17 cellular contexts compared by ENCODE assay signal in genomic region chr4:39118034-39118658, GRCh38. TPM values are rescaled to one million over a fixed set of nuclear protein-coding genes. Genes with fewer than 3 reads are reported as not detected.
DNase-seq lines count a peak whose midpoint lies in the region; ATAC-seq and TF ChIP-seq lines count a peak whose summit lies in the region.
"Had no signal": no experiment of that assay in that cellular context is flagged by ENCODE, and none has a peak within 500 bp of the region (broad histone marks: within the 10 kb centered on the region; RNA-seq: fewer than 3 reads in every experiment).

No MANE protein-coding gene starts in this region.

- DNase-seq in activated CD8-positive, alpha-beta memory T cell treated with anti-CD3 and anti-CD28 coated beads, Interleukin-2, amount 10 ng/mL, durations not matched to agents 7 days and 5 days = peak; percentile 66
- DNase-seq in activated CD8-positive, alpha-beta memory T cell treated with anti-CD3 and anti-CD28 coated beads, Interleukin-2, amount 50 U/mL, for 4 hours = no peak
- DNase-seq in MM.1S (peak; percentile 56), osteoblast (ENCODE audit: insufficient read length, low spot score, missing footprints) (no peak), RKO (ENCODE audit: low spot score) (no peak)
- DNase-seq in activated naive CD4-positive, alpha-beta T cell treated with anti-CD3 and anti-CD28 coated beads for 36 hours = peak; percentile 52
- DNase-seq in naive thymus-derived CD8-positive, alpha-beta T cell = no peak
- DNase-seq: anterior cingulate cortex, C1 segment of cervical spinal cord, foreskin keratinocyte, NCI-H1048, NCI-H69, nucleus accumbens, PC-9, uterus had no signal

- no peaks in the 10 kb centered on the region for H3K9me2 ChIP-seq in MM.1S (replicated peaks; ENCODE audit: insufficient read depth, low read length)

- no peaks in the 10 kb centered on the region for H3K27me3 ChIP-seq in MM.1S (replicated peaks; ENCODE audit: insufficient read depth, low read length)
- no peaks in the 10 kb centered on the region for H3K27me3 ChIP-seq in osteoblast (ENCODE audit: insufficient read depth, low read length)
- H3K27me3 ChIP-seq: foreskin keratinocyte, uterus had no signal

- TF ChIP-seq CTCF in MM.1S (IDR thresholded peaks at IDR 0.05; ENCODE audit: low read length) (no peak), osteoblast (IDR thresholded peaks at IDR 0.05; ENCODE audit: extremely low read depth, low read depth, low read length) (no peak)

- H3K4me1 Mint-ChIP-seq in activated CD8-positive, alpha-beta memory T cell treated with anti-CD3 and anti-CD28 coated beads, Interleukin-2, amount 10 ng/mL, durations not matched to agents 7 days and 5 days = peaks cover 22% of the 10 kb centered on the region
- H3K4me1 Mint-ChIP-seq in activated naive CD4-positive, alpha-beta T cell treated with anti-CD3 and anti-CD28 coated beads for 36 hours (ENCODE audit: low read depth) = peaks cover 22% of the 10 kb centered on the region
- peaks cover 10 to 24% (median 23%) of the 10 kb centered on the region in 4 donors for H3K4me1 Mint-ChIP-seq in naive thymus-derived CD8-positive, alpha-beta T cell

- intact Hi-C loops in activated naive CD4-positive, alpha-beta T cell treated with anti-CD3 and anti-CD28 coated beads for 36 hours (cut with micrococcal nuclease) = loop anchor here (5.0 kb wide), 1 partner anchor 56 kb away; the partner anchor contains the start of gene KLHL5

- H3K4me2 ChIP-seq in MM.1S (ENCODE audit: low read depth, low read length) (peak overlapping the region; percentile 46; the same call in 1 of the 2 replicates), osteoblast (ENCODE audit: insufficient read depth, low read length) (no peak overlapping the region)
- H3K4me2 ChIP-seq: A549, PC-9 had no signal

- no peaks in the 10 kb centered on the region for H3K36me3 ChIP-seq in MM.1S (replicated peaks; ENCODE audit: insufficient read depth, low read length)
- H3K36me3 ChIP-seq in osteoblast (ENCODE audit: insufficient read depth, low read length) = peaks cover 4% of the 10 kb centered on the region
- H3K36me3 ChIP-seq: uterus had no signal

- no peaks in the 10 kb centered on the region for H4K20me1 ChIP-seq in MM.1S (ENCODE audit: insufficient read depth, low read length)
- no peaks in the 10 kb centered on the region for H4K20me1 ChIP-seq in osteoblast (ENCODE audit: insufficient read depth, low read length)

- CTCF ChIA-PET in activated CD8-positive, alpha-beta memory T cell treated with anti-CD3 and anti-CD28 coated beads, Interleukin-2, amount 10 ng/mL, durations not matched to agents 7 days and 5 days (lab: Charles Lee) = interaction anchor here (5.3 kb wide), 1 partner anchor 16 kb away, joined by 24 read pairs; no protein-coding TSS in a partner anchor
- CTCF ChIA-PET in activated naive CD4-positive, alpha-beta T cell treated with anti-CD3 and anti-CD28 coated beads for 36 hours (lab: Charles Lee) = interaction anchor here (0.6 to 1.2 kb wide), 3 partner anchors 27 to 381 kb away, joined by 3 read pairs; no protein-coding TSS in a partner anchor

- H3K4me3 Mint-ChIP-seq in activated CD8-positive, alpha-beta memory T cell treated with anti-CD3 and anti-CD28 coated beads, Interleukin-2, amount 10 ng/mL, durations not matched to agents 7 days and 5 days = no peak overlapping the region
- H3K4me3 Mint-ChIP-seq in activated naive CD4-positive, alpha-beta T cell treated with anti-CD3 and anti-CD28 coated beads for 36 hours = no peak overlapping the region
- H3K4me3 Mint-ChIP-seq in naive thymus-derived CD8-positive, alpha-beta T cell = peak overlapping the region in 5 of 10 donors; percentile 11 to 59 (median 31)

- peaks cover 7% of the 10 kb centered on the region; the same call in 1 of the 2 replicates for H3K4me1 ChIP-seq in MM.1S (ENCODE audit: low read length)
- H3K4me1 ChIP-seq in osteoblast (ENCODE audit: insufficient read depth, low read length) = peaks cover 10% of the 10 kb centered on the region
- H3K4me1 ChIP-seq: A549, uterus had no signal

- no peak overlapping the region for H3K27ac ChIP-seq in MM.1S (ENCODE audit: low read length)
- H3K27ac ChIP-seq in osteoblast (ENCODE audit: low read depth, low read length) = no peak overlapping the region
- H3K27ac ChIP-seq: A549, foreskin keratinocyte, PC-9, uterus had no signal

- no peak overlapping the region for H3K9ac ChIP-seq in MM.1S (ENCODE audit: low read length)

- H3K79me2 ChIP-seq in MM.1S (ENCODE audit: low read length) = no peaks in the 10 kb centered on the region
- no peaks in the 10 kb centered on the region for H3K79me2 ChIP-seq in osteoblast (ENCODE audit: insufficient read depth, low read length)

- H3K9me3 ChIP-seq in MM.1S (replicated peaks; ENCODE audit: insufficient read depth, low read length) (no peaks in the 10 kb centered on the region), osteoblast (ENCODE audit: low read depth, low read length) (no peaks in the 10 kb centered on the region)
- H3K9me3 ChIP-seq: A549, uterus had no signal

- no peaks in the 10 kb centered on the region for H3F3A ChIP-seq in MM.1S (ENCODE audit: insufficient read depth, low read length)

- peak; percentile 92 for ATAC-seq in activated CD8-positive, alpha-beta memory T cell treated with anti-CD3 and anti-CD28 coated beads, Interleukin-2, amount 10 ng/mL, durations not matched to agents 7 days and 5 days
- ATAC-seq in naive thymus-derived CD8-positive, alpha-beta T cell = no peak
- no peak for ATAC-seq in GM21717 (IDR thresholded peaks at IDR 0.05; ENCODE audit: unreplicated experiment)
- ATAC-seq: A549, foreskin keratinocyte had no signal

- no peak overlapping the region for H2AFZ ChIP-seq in MM.1S (ENCODE audit: low read length)
- no peak overlapping the region for H2AFZ ChIP-seq in osteoblast (ENCODE audit: low read length)
- H2AFZ ChIP-seq: PC-9 had no signal

- peaks cover 63% of the 10 kb centered on the region for H3K36me3 Mint-ChIP-seq in activated CD8-positive, alpha-beta memory T cell treated with anti-CD3 and anti-CD28 coated beads, Interleukin-2, amount 10 ng/mL, durations not matched to agents 7 days and 5 days
- H3K36me3 Mint-ChIP-seq in activated naive CD4-positive, alpha-beta T cell treated with anti-CD3 and anti-CD28 coated beads for 36 hours (ENCODE audit: low read depth) = peaks cover 46% of the 10 kb centered on the region
- H3K36me3 Mint-ChIP-seq in naive thymus-derived CD8-positive, alpha-beta T cell = peaks cover 27 to 52% (median 49%) of the 10 kb centered on the region in 3 donors

- no peaks in the 10 kb centered on the region for H3K27me3 Mint-ChIP-seq in activated CD8-positive, alpha-beta memory T cell treated with anti-CD3 and anti-CD28 coated beads, Interleukin-2, amount 10 ng/mL, durations not matched to agents 7 days and 5 days
- no peaks in the 10 kb centered on the region for H3K27me3 Mint-ChIP-seq in activated naive CD4-positive, alpha-beta T cell treated with anti-CD3 and anti-CD28 coated beads for 36 hours (ENCODE audit: low read depth)
- no peaks in the 10 kb centered on the region for H3K27me3 Mint-ChIP-seq in naive thymus-derived CD8-positive, alpha-beta T cell

- POLR2A ChIA-PET in naive thymus-derived CD8-positive, alpha-beta T cell (lab: Charles Lee) = no interaction called here

- H3K27ac Mint-ChIP-seq in activated CD8-positive, alpha-beta memory T cell treated with anti-CD3 and anti-CD28 coated beads, Interleukin-2, amount 10 ng/mL, durations not matched to agents 7 days and 5 days = peak overlapping the region; percentile 90
- H3K27ac Mint-ChIP-seq in activated naive CD4-positive, alpha-beta T cell treated with anti-CD3 and anti-CD28 coated beads for 36 hours = peak overlapping the region; percentile 79
- peak overlapping the region in 6 of 10 donors; percentile 9 to 80 (median 48) for H3K27ac Mint-ChIP-seq in naive thymus-derived CD8-positive, alpha-beta T cell

- H3K9me3 Mint-ChIP-seq in activated CD8-positive, alpha-beta memory T cell treated with anti-CD3 and anti-CD28 coated beads, Interleukin-2, amount 10 ng/mL, durations not matched to agents 7 days and 5 days (ENCODE audit: low read depth) = peaks cover 6% of the 10 kb centered on the region
- H3K9me3 Mint-ChIP-seq in activated naive CD4-positive, alpha-beta T cell treated with anti-CD3 and anti-CD28 coated beads for 36 hours = peaks cover 2% of the 10 kb centered on the region
- peaks cover 0 to 4% (median 0%) of the 10 kb centered on the region in 9 donors for H3K9me3 Mint-ChIP-seq in naive thymus-derived CD8-positive, alpha-beta T cell

- no peak overlapping the region for H3K4me3 ChIP-seq in MM.1S (ENCODE audit: low read length)
- H3K4me3 ChIP-seq in osteoblast (ENCODE audit: insufficient read depth, low read length) = no peak overlapping the region
- H3K4me3 ChIP-seq: A549, PC-9, uterus had no signal

RNA-seq across cellular contexts. Expression of gene KLHL5, which starts 56.1 kb away (rescaled TPM):
- 10 to 100 TPM; 21.6 to 26.2 TPM for total RNA-seq in activated CD8-positive, alpha-beta memory T cell treated with anti-CD3 and anti-CD28 coated beads, Interleukin-2, amount 10 ng/mL, durations not matched to agents 7 days and 5 days
- 10 to 100 TPM; 14.1 to 14.9 TPM for total RNA-seq in activated naive CD4-positive, alpha-beta T cell treated with anti-CD3 and anti-CD28 coated beads for 36 hours
- total RNA-seq in naive thymus-derived CD8-positive, alpha-beta T cell = 10 to 100 TPM; 14.1 to 14.9 TPM
- 1 to 10 TPM; 3.9 to 5.6 (median 4.7) TPM for polyA plus RNA-seq in naive thymus-derived CD8-positive, alpha-beta T cell
- 65.1 and 95.5 TPM in 2 replicates for total RNA-seq in osteoblast

Comparison
In these comparisons a context has a peak if more than half of its experiments do, and no peak if none do; other contexts are left out.
1. DNase-seq: peak in activated CD8-positive, alpha-beta memory T cell treated with anti-CD3 and anti-CD28 coated beads, Interleukin-2, amount 10 ng/mL, durations not matched to agents 7 days and 5 days (single experiment), MM.1S (single experiment) and activated naive CD4-positive, alpha-beta T cell treated with anti-CD3 and anti-CD28 coated beads for 36 hours (single experiment); none in activated CD8-positive, alpha-beta memory T cell treated with anti-CD3 and anti-CD28 coated beads, Interleukin-2, amount 50 U/mL, for 4 hours (single experiment), naive thymus-derived CD8-positive, alpha-beta T cell (0 of 10), osteoblast (single experiment) and RKO (single experiment).
2. Peak in every context shown above with its lines, with median percentiles within 50 percentile points of each other: H3K27ac Mint-ChIP-seq.